Comparison of ENCODE assay signal across 18 cellular contexts in genomic region chr9:4567601-4568000, GRCh38.
DNase-seq lines count a peak whose midpoint lies in the region; ATAC-seq, FAIRE-seq and TF ChIP-seq lines count a peak whose summit lies in the region.
"Had no signal": no experiment of that assay in that cellular context is flagged by ENCODE, and none has a peak within 500 bp of the region (broad histone marks: within the 10 kb centered on the region; RNA-seq: fewer than 3 reads in every experiment).

No MANE protein-coding gene starts in this region.

- POLR2A ChIA-PET in K562 (lab: Yijun Ruan, JAX) = no interaction called here

- DNase-seq in H9 (no peak), K562 (ENCODE audit: extremely low read depth in 1 of 4, low spot score in 3 of 4) (no peak), epithelial cell of esophagus (ENCODE audit: low read depth) (peak; percentile 6), DMS53 (lab: John Stamatoyannopoulos, UW) (no peak), esophagus muscularis mucosa (ENCODE audit: extremely low spot score) (no peak), GOT3 (lab: John Stamatoyannopoulos, UW) (no peak)
- DNase-seq: 8988T; AML-193; Calu3; CD4-positive, alpha-beta T cell; DMS 273 treated with DMSO at 0.1 percent for 48 hours; DMS79; HCEC 1CT; HFFc6 had no signal

- H4K20me1 ChIP-seq in BLaER1 = peaks cover 20% of the 10 kb centered on the region
- H4K20me1 ChIP-seq in H9 (ENCODE audit: control insufficient read depth, insufficient read depth, insufficient read length) = no peaks in the 10 kb centered on the region
- no peaks in the 10 kb centered on the region; the same call in 1 of the 2 replicates for H4K20me1 ChIP-seq in K562 (replicated peaks; ENCODE audit: control insufficient read depth, insufficient read depth, low read length)

- H3K56ac ChIP-seq in H9 (ENCODE audit: insufficient read length, low read depth, low read length) = no peak overlapping the region

- H3K4me2 ChIP-seq in BLaER1 (peak overlapping the region; percentile 22), H9 (ENCODE audit: insufficient read depth, insufficient read length, low read length) (no peak overlapping the region), K562 (ENCODE audit: insufficient read depth, low read length) (no peak overlapping the region)

- H3K27ac ChIP-seq in BLaER1 (no peak overlapping the region), H9 (ENCODE audit: insufficient read length, low read depth, low read length) (no peak overlapping the region), K562 (ENCODE audit: extremely low read depth, low read depth, low read length) (no peak overlapping the region), esophagus muscularis mucosa (replicated peaks in 1 of 4) (no peak overlapping the region)

- H3K4ac ChIP-seq in H9 (ENCODE audit: low read depth, low read length) = no peak overlapping the region

- H3K4me3 Mint-ChIP-seq in H9 = no peak overlapping the region
- H3K4me3 Mint-ChIP-seq: CD4-positive, alpha-beta T cell; HFFc6 had no signal

- H3K9ac ChIP-seq in BLaER1 (no peak overlapping the region), H9 (ENCODE audit: extremely low read depth, insufficient read length, low read length) (no peak overlapping the region), K562 (ENCODE audit: insufficient read depth in 1 of 2, low read depth in 2 of 2, low read length in 2 of 2) (no peak overlapping the region)

- no peaks in the 10 kb centered on the region for H3K23me2 ChIP-seq in H9 (ENCODE audit: insufficient read length, low read depth, low read length, poor library complexity, severe bottlenecking)

- peaks cover 0 to 8% (median 0%) of the 10 kb centered on the region in 3 experiments; a peak in 2 of 7 replicates for H3K36me3 Mint-ChIP-seq in H9 (ENCODE audit: insufficient read depth in 1 of 3, low read depth in 3 of 3)

- peaks cover 10% of the 10 kb centered on the region for H3K9me3 ChIP-seq in BLaER1
- H3K9me3 ChIP-seq in H9 (ENCODE audit: control insufficient read depth, low read depth, low read length) = no peaks in the 10 kb centered on the region
- no peaks in the 10 kb centered on the region for H3K9me3 ChIP-seq in K562 (replicated peaks; ENCODE audit: control insufficient read depth, insufficient read depth, low read depth, low read length)
- no peaks in the 10 kb centered on the region for H3K9me3 ChIP-seq in esophagus muscularis mucosa

- H2AFZ ChIP-seq in H9 (ENCODE audit: low read length) (no peak overlapping the region), K562 (ENCODE audit: low read depth, low read length) (no peak overlapping the region)

- no peak overlapping the region for H3K14ac ChIP-seq in H9 (ENCODE audit: insufficient read depth, low read length)

- H3K9me1 ChIP-seq in K562 (ENCODE audit: control insufficient read depth, insufficient read depth, low read length) = no peaks in the 10 kb centered on the region

- H3K4me1 Mint-ChIP-seq in H9 = no peaks in the 10 kb centered on the region

- TF ChIP-seq RAD21 in K562 (CRISPR knock-in tag; conservative IDR thresholded peaks at IDR 0.05 in 1 of 2, IDR thresholded peaks at IDR 0.05 in 1 of 2) = no peak

- H3K27me3 Mint-ChIP-seq in H9 (ENCODE audit: low read depth) = no peaks in the 10 kb centered on the region
- H3K27me3 Mint-ChIP-seq: CD4-positive, alpha-beta T cell had no signal

- H3K36me3 ChIP-seq in BLaER1 = no peaks in the 10 kb centered on the region
- no peaks in the 10 kb centered on the region for H3K36me3 ChIP-seq in K562 (ENCODE audit: control insufficient read depth, insufficient read depth, low read length)
- no peaks in the 10 kb centered on the region for H3K36me3 ChIP-seq in esophagus muscularis mucosa

- H3K27me3 ChIP-seq in BLaER1 (peaks cover 65% of the 10 kb centered on the region), H9 (ENCODE audit: insufficient read depth, low read length) (no peaks in the 10 kb centered on the region), K562 (ENCODE audit: control insufficient read depth in 2 of 2, insufficient read depth in 2 of 2, low read length in 2 of 2) (peaks cover 0 to 6% of the 10 kb centered on the region in 2 experiments; a peak in 1 of 5 replicates), esophagus muscularis mucosa (no peaks in the 10 kb centered on the region)

- peaks cover 26% of the 10 kb centered on the region for H3K4me1 ChIP-seq in BLaER1
- no peaks in the 10 kb centered on the region for H3K4me1 ChIP-seq in H9 (ENCODE audit: insufficient read depth, low read length)
- no peaks in the 10 kb centered on the region; a peak in 1 of 5 replicates for H3K4me1 ChIP-seq in K562 (replicated peaks in 1 of 2; ENCODE audit: control insufficient read depth in 2 of 2, insufficient read depth in 2 of 2, low read length in 2 of 2)
- no peaks in the 10 kb centered on the region for H3K4me1 ChIP-seq in esophagus muscularis mucosa

- H3K79me2 ChIP-seq in H9 (ENCODE audit: insufficient read depth, low read length) = no peaks in the 10 kb centered on the region
- H3K79me2 ChIP-seq in K562 (ENCODE audit: control insufficient read depth, insufficient read depth, low read length) = no peaks in the 10 kb centered on the region

- H2AK5ac ChIP-seq in H9 (ENCODE audit: insufficient read length, low read length) = no peak overlapping the region

- H3K79me1 ChIP-seq in H9 (ENCODE audit: insufficient read depth, low read depth, low read length, poor library complexity, severe bottlenecking) = no peaks in the 10 kb centered on the region

- no peak overlapping the region for H4K8ac ChIP-seq in H9 (replicated peaks; ENCODE audit: insufficient read length, low read depth, low read length)

- H3T11ph ChIP-seq in H9 (ENCODE audit: low read length) = no peak overlapping the region

- no peaks in the 10 kb centered on the region for H3K9me3 Mint-ChIP-seq in H9
- H3K9me3 Mint-ChIP-seq: CD4-positive, alpha-beta T cell; HFFc6 had no signal

- no peak for TF ChIP-seq CTCF in H9 (conservative IDR thresholded peaks at IDR 0.05)
- TF ChIP-seq CTCF in K562 (IDR thresholded peaks at IDR 0.05 in 2 of 3, conservative IDR thresholded peaks at IDR 0.05 in 1 of 3; ENCODE audit: insufficient read depth in 2 of 3, low read depth in 1 of 3, low read length in 3 of 3) = no peak
- TF ChIP-seq CTCF in epithelial cell of esophagus (IDR thresholded peaks at IDR 0.05; ENCODE audit: insufficient read depth, low read depth, low read length, missing control alignments) = no peak
- no peak for TF ChIP-seq CTCF in esophagus muscularis mucosa (IDR thresholded peaks at IDR 0.05)

- ATAC-seq in K562 = no peak

- no peak overlapping the region for H4K5ac ChIP-seq in H9 (ENCODE audit: insufficient read length, low read depth, low read length)

- no peak overlapping the region for H2BK120ac ChIP-seq in H9 (ENCODE audit: low read depth, low read length, poor library complexity, severe bottlenecking)

- H4K91ac ChIP-seq in H9 (ENCODE audit: insufficient read length, low read depth, low read length) = no peak overlapping the region

- H2BK15ac ChIP-seq in H9 (ENCODE audit: low read depth, low read length) = no peak overlapping the region

- TF ChIP-seq POLR2A in K562 (conservative IDR thresholded peaks at IDR 0.05) (no peak), esophagus muscularis mucosa (IDR thresholded peaks at IDR 0.05; ENCODE audit: low read depth) (no peak)

- intact Hi-C loops in K562 (cut with micrococcal nuclease) = no loop called here
- intact Hi-C loops in esophagus muscularis mucosa (cut with DNase I) = no loop called here

- WGBS in H9 (ENCODE audit: extremely low coverage, insufficient read length, low lambda C conversion rate) = no CpG with 5 or more reads among the region's 8 CpGs
- WGBS in K562 (ENCODE audit: insufficient coverage, low coverage, missing lambda C conversion rate) = 0% methylated on average over 8 of the region's 8 CpGs
- WGBS in esophagus muscularis mucosa = 82% methylated on average over 8 of the region's 8 CpGs

- BruUV-seq in K562 (replicated peaks; lab: Mats Ljungman, UMichigan) = no TSS peak

- no peak for FAIRE-seq in K562 (lab: Jason Lieb, UNC)
- FAIRE-seq: G401.6, GM12891, H1 had no signal

- in situ Hi-C loops in K562 (cut with MboI) = no loop called here

- H3K4me3 ChIP-seq in BLaER1 = no peak overlapping the region
- no peak overlapping the region for H3K4me3 ChIP-seq in K562
- no peak overlapping the region for H3K4me3 ChIP-seq in epithelial cell of esophagus (ENCODE audit: low read length)
- no peak overlapping the region for H3K4me3 ChIP-seq in esophagus muscularis mucosa

- TF ChIP-seq EP300 in K562 (IDR thresholded peaks at IDR 0.05; ENCODE audit: low read length) = no peak
- no peak for TF ChIP-seq EP300 in esophagus muscularis mucosa (IDR thresholded peaks at IDR 0.05)

- no peak overlapping the region for H3K18ac ChIP-seq in H9 (ENCODE audit: insufficient read length, low read depth, low read length)

- peak overlapping the region in 2 of 3 experiments; percentile 28 to 46; a peak in 2 of 7 replicates for H3K27ac Mint-ChIP-seq in H9
- H3K27ac Mint-ChIP-seq: CD4-positive, alpha-beta T cell; HFFc6 had no signal

- CTCF ChIA-PET in K562 (lab: Yijun Ruan, JAX; ENCODE audit: low intra/inter-chr PET ratio) = no interaction called here

- no peak overlapping the region for H2BK20ac ChIP-seq in H9 (ENCODE audit: low read depth, low read length, poor library complexity, severe bottlenecking)

- no peak overlapping the region for H3K23ac ChIP-seq in H9 (ENCODE audit: insufficient read length, low read depth, low read length)

- H2BK5ac ChIP-seq in H9 (ENCODE audit: insufficient read length, low read length) = no peak overlapping the region

- no peak overlapping the region for H2BK12ac ChIP-seq in H9 (ENCODE audit: insufficient read length, low read depth, low read length)

TF ChIP-seq in K562, 482 proteins besides CTCF, POLR2A, EP300 and RAD21:
- TF ChIP-seq CREB3L1 (IDR thresholded peaks at IDR 0.05; ENCODE audit: borderline replicate concordance, low read depth) = no peak
- TF ChIP-seq RFX1 (IDR thresholded peaks at IDR 0.05) = peak; percentile 46; the same call in 1 of the 2 replicates
